In the genomic region with DNA sequence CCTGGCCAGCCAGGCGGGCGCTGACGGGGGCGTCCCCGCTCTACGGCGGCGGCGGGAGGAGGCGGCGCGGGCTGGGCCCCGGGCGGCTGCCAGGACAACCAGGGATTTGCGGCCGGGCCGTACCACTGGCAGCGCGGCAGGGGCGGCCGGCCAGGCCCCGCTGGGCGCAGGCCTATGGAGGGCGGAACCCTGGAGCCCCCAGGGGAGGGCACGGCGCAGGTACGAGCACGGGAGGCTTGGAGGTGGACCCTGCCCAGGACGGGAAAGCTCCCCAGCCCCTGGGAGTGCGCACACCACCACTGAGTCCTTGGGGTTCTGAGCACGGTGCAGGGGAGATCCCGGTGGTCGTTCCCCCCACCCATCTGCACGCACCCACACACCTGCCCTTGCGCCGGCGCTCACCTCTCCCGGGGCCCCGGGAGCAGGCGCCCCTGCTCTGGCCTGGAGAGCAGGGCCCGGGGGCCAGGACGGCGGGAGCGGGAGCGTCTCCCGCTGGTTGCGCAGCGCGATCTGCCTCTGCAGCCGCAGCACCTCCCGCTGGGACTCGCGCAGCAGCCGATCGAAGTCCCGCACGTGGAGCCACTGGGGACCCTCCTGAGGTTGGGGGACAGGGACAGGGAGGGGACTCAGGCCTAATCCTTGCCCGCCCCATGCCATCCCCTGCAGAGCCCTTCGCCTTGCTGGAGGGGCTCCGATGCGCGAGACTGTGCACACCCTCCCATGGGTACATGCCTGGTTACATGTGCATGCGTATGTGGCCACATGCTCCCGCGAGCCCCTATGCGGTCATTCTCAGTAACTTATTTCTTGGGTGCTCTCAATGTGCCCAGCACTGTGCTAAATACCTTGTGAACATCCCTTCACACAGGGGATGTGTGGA, we compare ENCODE assay signal across 1 cellular context.
TF ChIP-seq lines count a peak whose summit lies in the region.

No MANE protein-coding gene starts in this region.

TF ChIP-seq in IMR-90, 13 proteins besides CTCF, POLR2A, EP300 and RAD21:
- TF ChIP-seq NFE2L2 (IDR thresholded peaks at IDR 0.05; ENCODE audit: low read depth, low read length) (no peak), BHLHE40 (IDR thresholded peaks at IDR 0.05; ENCODE audit: low read depth, low read length) (peak; percentile 22; the same call in 1 of the 2 replicates)
